ENCODE assay signal across 8 cellular contexts in genomic region chr2:110576763-110577416, GRCh38. TPM values are rescaled to one million over a fixed set of nuclear protein-coding genes. Genes with fewer than 3 reads are reported as not detected.
A peak's percentile ranks its signal among the peaks of the same experiment; 100 is the strongest.
DNase-seq lines count a peak whose midpoint lies in the region; ATAC-seq and TF ChIP-seq lines count a peak whose summit lies in the region.
"Not testable (repeated sequence)": the region's sequence is repeated elsewhere in the genome, so short reads cannot be mapped to it uniquely, and the experiment has no call there.

RGPD6 (minus strand) TSS chr2:110577222; CDS start chr2:110577024, 198 bp downstream.

- not testable (repeated sequence) for H3K27ac Mint-ChIP-seq in GM23338

- H3K4me1 Mint-ChIP-seq in GM23338 = not testable (repeated sequence)

- intact Hi-C loops in mammary epithelial cell (cut with micrococcal nuclease); left ventricle myocardium inferior (cut with micrococcal nuclease): not testable (repeated sequence)

- H3K36me3 Mint-ChIP-seq in GM23338 (ENCODE audit: low read depth) = not testable (repeated sequence)

- not testable (repeated sequence) for H2AFZ ChIP-seq in GM23338; mammary epithelial cell (ENCODE audit: low read depth, low read length); osteoblast (ENCODE audit: low read length)

- H3F3A ChIP-seq in GM23338 (replicated peaks; ENCODE audit: low read depth) = not testable (repeated sequence)

- not testable (repeated sequence) for DNase-seq in GM23338 (ENCODE audit: low spot score); SJCRH30; mammary epithelial cell; left ventricle myocardium inferior; osteoblast (ENCODE audit: insufficient read length, low spot score, missing footprints); ureter (ENCODE audit: low spot score)

- not testable (repeated sequence) for H3K9me3 ChIP-seq in SJCRH30 (replicated peaks); mammary epithelial cell (replicated peaks; ENCODE audit: insufficient read depth, low read length); left ventricle myocardium inferior (replicated peaks); osteoblast (ENCODE audit: low read depth, low read length)

- H4K20me1 ChIP-seq in GM23338 (replicated peaks; ENCODE audit: insufficient read depth); mammary epithelial cell (ENCODE audit: insufficient read depth, low read length); osteoblast (ENCODE audit: insufficient read depth, low read length): not testable (repeated sequence)

- not testable (repeated sequence) for H3K4me1 ChIP-seq in GM23338 (ENCODE audit: insufficient read depth); SJCRH30; mammary epithelial cell (ENCODE audit: insufficient read depth, low read length); left ventricle myocardium inferior; osteoblast (ENCODE audit: insufficient read depth, low read length)

- no CpG with 5 or more reads among the region's 70 CpGs for WGBS in mammary epithelial cell (ENCODE audit: low coverage, missing lambda C conversion rate)

- in situ Hi-C loops in mammary epithelial cell (cut with MboI; ENCODE audit: low sequenced_read_pairs in 2 of 2) = not testable (repeated sequence)

- not testable (repeated sequence) for H3K9ac ChIP-seq in mammary epithelial cell (ENCODE audit: insufficient read depth, low read length)

- H3K4me3 Mint-ChIP-seq in GM23338 = not testable (repeated sequence)

- H3K36me3 ChIP-seq in GM23338 (ENCODE audit: insufficient read depth); SJCRH30; mammary epithelial cell (ENCODE audit: insufficient read depth, low read length); left ventricle myocardium inferior; osteoblast (ENCODE audit: insufficient read depth, low read length): not testable (repeated sequence)

- ATAC-seq in GM18907 (IDR thresholded peaks at IDR 0.05; ENCODE audit: unreplicated experiment) (peak; percentile 99), GM23338 (peak; percentile 92), HG03139 (IDR thresholded peaks at IDR 0.05; ENCODE audit: unreplicated experiment) (peak; percentile 96)

- not testable (repeated sequence) for H3K27me3 Mint-ChIP-seq in GM23338 (ENCODE audit: insufficient read depth, low read depth, poor library complexity)

- CTCF ChIA-PET in mammary epithelial cell (lab: Charles Lee; ENCODE audit: low non-redundant PET) = not testable (repeated sequence)

- dilution Hi-C loops in mammary epithelial cell (cut with HindIII; ENCODE audit: low sequenced_read_pairs) = not testable (repeated sequence)

- H3K4me2 ChIP-seq in GM23338; mammary epithelial cell (ENCODE audit: insufficient read depth, low read depth, low read length); osteoblast (ENCODE audit: insufficient read depth, low read length): not testable (repeated sequence)

- H3K27me3 ChIP-seq in GM23338 (ENCODE audit: insufficient read depth); SJCRH30; mammary epithelial cell (ENCODE audit: insufficient read depth, low read length); left ventricle myocardium inferior (ENCODE audit: low read depth); osteoblast (ENCODE audit: insufficient read depth, low read length): not testable (repeated sequence)

- H3K4me3 ChIP-seq in GM23338; mammary epithelial cell (replicated peaks in 1 of 3; ENCODE audit: insufficient read depth in 1 of 3, low read depth in 2 of 3, low read length in 3 of 3); left ventricle myocardium inferior; osteoblast (ENCODE audit: insufficient read depth, low read length): not testable (repeated sequence)
- 0 out of 2 replicates have a peak within 1 kb of the TSS, but pooled peaks have one; percentile 25 for H3K4me3 ChIP-seq in SJCRH30

- H3K79me2 ChIP-seq in GM23338 (replicated peaks; ENCODE audit: insufficient read depth); mammary epithelial cell (ENCODE audit: insufficient read depth, low read length); osteoblast (ENCODE audit: insufficient read depth, low read length): not testable (repeated sequence)

- BruUV-seq in mammary epithelial cell (replicated peaks; lab: Mats Ljungman, UMichigan) = not testable (repeated sequence)

- H3K9me2 ChIP-seq in GM23338 (ENCODE audit: insufficient read depth) = not testable (repeated sequence)

- not testable (repeated sequence) for H3K27ac ChIP-seq in GM23338 (ENCODE audit: low read depth); SJCRH30; mammary epithelial cell (ENCODE audit: insufficient read depth, low read depth, low read length); left ventricle myocardium inferior (replicated peaks); osteoblast (ENCODE audit: low read depth, low read length)

- not testable (repeated sequence) for TF ChIP-seq CTCF in GM23338 (conservative IDR thresholded peaks at IDR 0.05; ENCODE audit: low read depth in 2 of 2); mammary epithelial cell (conservative IDR thresholded peaks at IDR 0.05 in 1 of 2, IDR thresholded peaks at IDR 0.05 in 1 of 2; ENCODE audit: extremely low read depth in 1 of 2, insufficient read depth in 1 of 2, low read depth in 1 of 2, low read length in 2 of 2); left ventricle myocardium inferior (IDR thresholded peaks at IDR 0.05; ENCODE audit: borderline replicate concordance); osteoblast (IDR thresholded peaks at IDR 0.05; ENCODE audit: extremely low read depth, low read depth, low read length)

- H3K9me3 Mint-ChIP-seq in GM23338 = not testable (repeated sequence)

RNA-seq across cellular contexts. Expression of gene RGPD6, which starts in this region (rescaled TPM):
- 7.9 and 21.8 TPM in 2 replicates for total RNA-seq in GM23338 (2014; rRNA removed; shearing (Covaris generic))
- 4.9 and 7.6 TPM in 2 replicates for polyA plus RNA-seq in GM23338 (2016; fragmentation: Nextera tagmentation; extraction: Ambion mirVana)
- 32.2 and 34.6 TPM in 2 replicates for total RNA-seq in SJCRH30 (2014; rRNA removed; shearing (Covaris generic))
- 10 to 100 TPM; 19.5 to 23.4 TPM for total RNA-seq in mammary epithelial cell
- 2.6 TPM for polyA plus RNA-seq in mammary epithelial cell
- polyA minus RNA-seq in mammary epithelial cell = 12.4 TPM
- total RNA-seq in left ventricle myocardium inferior = 11.5 TPM
- 56.0 and 62.2 TPM in 2 replicates for total RNA-seq in osteoblast
- 53.0 TPM for total RNA-seq in ureter
